ENCODE assay signal across 16 cellular contexts in the genomic region with DNA sequence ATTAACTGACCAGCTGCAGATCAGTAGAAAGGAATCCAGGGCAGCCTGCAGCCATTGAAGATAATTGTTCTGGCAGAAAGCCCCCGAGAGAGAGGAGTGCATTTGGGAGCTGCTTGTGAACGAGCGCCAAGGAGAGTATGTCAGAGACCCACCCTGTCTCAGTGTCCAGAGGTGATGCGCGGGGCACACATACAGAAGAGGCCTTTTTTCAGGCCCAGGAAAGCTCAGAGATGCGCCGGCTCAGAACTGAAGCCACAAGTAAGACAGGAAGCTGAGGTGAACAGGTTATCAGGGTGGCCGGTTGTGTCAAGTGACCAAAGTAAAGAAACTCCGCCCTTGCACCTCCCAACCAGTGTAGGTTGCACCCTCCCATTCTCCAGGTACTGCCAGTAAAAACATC. TPM values are rescaled to one million over a fixed set of nuclear protein-coding genes. Genes with fewer than 3 reads are reported as not detected.
DNase-seq lines count a peak whose midpoint lies in the region; ATAC-seq, FAIRE-seq and TF ChIP-seq lines count a peak whose summit lies in the region.
"Had no signal": no experiment of that assay in that cellular context is flagged by ENCODE, and none has a peak within 500 bp of the region (broad histone marks: within the 10 kb centered on the region; RNA-seq: fewer than 3 reads in every experiment).

No MANE protein-coding gene starts in this region.

- TF ChIP-seq CTCF in brain (conservative IDR thresholded peaks at IDR 0.05) (no peak), upper lobe of right lung (IDR thresholded peaks at IDR 0.05) (no peak), pancreas (IDR thresholded peaks at IDR 0.05) (no peak), SK-N-SH (IDR thresholded peaks at IDR 0.05) (no peak)

- no peak for DNase-seq in activated CD8-positive, alpha-beta memory T cell treated with anti-CD3 and anti-CD28 coated beads, Interleukin-2, amount 10 ng/mL, durations not matched to agents 7 days and 5 days
- no peak for DNase-seq in activated CD8-positive, alpha-beta memory T cell treated with anti-CD3 and anti-CD28 coated beads, Interleukin-2, amount 50 U/mL, for 4 hours
- no peak for DNase-seq in left colon
- DNase-seq in upper lobe of right lung, result no peak
- DNase-seq in pancreas, result no peak
- no peak for DNase-seq in HuH-7 (ENCODE audit: low spot score)
- DNase-seq in SK-N-SH, result no peak
- DNase-seq: ACHN; activated B cell treated with CpG ODN at 0.5 μM for 24 hours; activated T-cell treated with anti-CD3 and anti-CD28 coated beads, Interleukin-2, amount 50 U/mL, for 4 hours; NCI-H524; small intestine had no signal

- H4K20me1 ChIP-seq in SK-N-SH (ENCODE audit: insufficient read depth), result no peaks in the 10 kb centered on the region

- no peak overlapping the region for H3K9ac ChIP-seq in SK-N-SH

- H2AFZ ChIP-seq in SK-N-SH (ENCODE audit: low read depth), result no peak overlapping the region

- intact Hi-C loops in left colon (cut with DNase I, micrococcal nuclease) (no loop called here), upper lobe of right lung (cut with DNase I) (no loop called here), pancreas (cut with DNase I) (no loop called here)

- no peak overlapping the region for H3K4me3 Mint-ChIP-seq in activated CD8-positive, alpha-beta memory T cell treated with anti-CD3 and anti-CD28 coated beads, Interleukin-2, amount 10 ng/mL, durations not matched to agents 7 days and 5 days
- H3K4me3 Mint-ChIP-seq in brain, result peak overlapping the region in 1 of 5 experiments; percentile 37
- H3K4me3 Mint-ChIP-seq: activated B cell treated with CpG ODN at 0.5 μM for 24 hours; activated T-cell treated with anti-CD3 and anti-CD28 coated beads, Interleukin-2, amount 50 U/mL, for 4 hours had no signal

- H3K36me3 ChIP-seq in upper lobe of right lung, result no peaks in the 10 kb centered on the region
- no peaks in the 10 kb centered on the region for H3K36me3 ChIP-seq in pancreas
- H3K36me3 ChIP-seq in SK-N-SH (replicated peaks in 1 of 2; ENCODE audit: control insufficient read depth in 1 of 2, insufficient read depth in 2 of 2, low read length in 1 of 2), result no peaks in the 10 kb centered on the region
- H3K36me3 ChIP-seq: ascending aorta had no signal

- H3K27ac Mint-ChIP-seq in activated CD8-positive, alpha-beta memory T cell treated with anti-CD3 and anti-CD28 coated beads, Interleukin-2, amount 10 ng/mL, durations not matched to agents 7 days and 5 days, result peak overlapping the region; percentile 28
- peak overlapping the region in 4 of 5 experiments; percentile 59 to 90 (median 78) for H3K27ac Mint-ChIP-seq in brain
- H3K27ac Mint-ChIP-seq: activated B cell treated with CpG ODN at 0.5 μM for 24 hours had no signal

- no peak overlapping the region for H3K4me3 ChIP-seq in upper lobe of right lung
- H3K4me3 ChIP-seq in pancreas, result no peak overlapping the region
- no peak overlapping the region for H3K4me3 ChIP-seq in SK-N-SH (ENCODE audit: low read depth in 2 of 2, low read length in 1 of 2)
- H3K4me3 ChIP-seq: ascending aorta had no signal

- H3F3A ChIP-seq in SK-N-SH (replicated peaks; ENCODE audit: insufficient read depth), result peaks cover 4% of the 10 kb centered on the region

- no peaks in the 10 kb centered on the region for H3K27me3 ChIP-seq in upper lobe of right lung
- no peaks in the 10 kb centered on the region for H3K27me3 ChIP-seq in pancreas
- H3K27me3 ChIP-seq in SK-N-SH (ENCODE audit: insufficient read depth), result no peaks in the 10 kb centered on the region
- H3K27me3 ChIP-seq: ascending aorta had no signal

- H3K9me3 ChIP-seq in upper lobe of right lung (no peaks in the 10 kb centered on the region), pancreas (no peaks in the 10 kb centered on the region), SK-N-SH (no peaks in the 10 kb centered on the region)
- H3K9me3 ChIP-seq: ascending aorta had no signal

- peaks cover 41% of the 10 kb centered on the region for H3K4me1 Mint-ChIP-seq in activated CD8-positive, alpha-beta memory T cell treated with anti-CD3 and anti-CD28 coated beads, Interleukin-2, amount 10 ng/mL, durations not matched to agents 7 days and 5 days
- peaks cover 58% of the 10 kb centered on the region for H3K4me1 Mint-ChIP-seq in brain

- H3K27ac ChIP-seq in upper lobe of right lung (peak overlapping the region; percentile 48), pancreas (no peak overlapping the region), SK-N-SH (ENCODE audit: low read depth in 2 of 2, low read length in 1 of 2) (no peak overlapping the region)
- H3K27ac ChIP-seq: HL-60 had no signal

- POLR2A ChIA-PET in SK-N-SH (lab: Yijun Ruan, JAX), result interaction anchor here (0.5 kb wide), 1 partner anchor 351 kb away, joined by 3 read pairs; no protein-coding TSS in a partner anchor

- WGBS in pancreas, 2 donors, result 83 to 86% methylated on average over 9 of the region's 9 CpGs
- 82% methylated on average over 8 of the region's 9 CpGs for WGBS in SK-N-SH (ENCODE audit: low lambda C conversion rate)

- no peak for TF ChIP-seq EP300 in SK-N-SH (IDR thresholded peaks at IDR 0.05; ENCODE audit: borderline replicate concordance in 1 of 2, low read depth in 1 of 2, low read length in 1 of 2)

- peaks cover 6% of the 10 kb centered on the region for H3K36me3 Mint-ChIP-seq in activated CD8-positive, alpha-beta memory T cell treated with anti-CD3 and anti-CD28 coated beads, Interleukin-2, amount 10 ng/mL, durations not matched to agents 7 days and 5 days
- H3K36me3 Mint-ChIP-seq in brain, result no peaks in the 10 kb centered on the region

- CTCF ChIA-PET in activated CD8-positive, alpha-beta memory T cell treated with anti-CD3 and anti-CD28 coated beads, Interleukin-2, amount 10 ng/mL, durations not matched to agents 7 days and 5 days (lab: Charles Lee), result interaction anchor here (1.2 to 2.0 kb wide), 2 partner anchors 10 to 57 kb away, joined by 3 to 5 read pairs; no protein-coding TSS in a partner anchor
- CTCF ChIA-PET in SK-N-SH (lab: Yijun Ruan, JAX), result no interaction called here

- peaks cover 6% of the 10 kb centered on the region for H3K27me3 Mint-ChIP-seq in activated CD8-positive, alpha-beta memory T cell treated with anti-CD3 and anti-CD28 coated beads, Interleukin-2, amount 10 ng/mL, durations not matched to agents 7 days and 5 days
- peaks cover 7% of the 10 kb centered on the region for H3K27me3 Mint-ChIP-seq in brain
- H3K27me3 Mint-ChIP-seq: activated B cell treated with CpG ODN at 0.5 μM for 24 hours had no signal

- no peaks in the 10 kb centered on the region for H3K79me2 ChIP-seq in SK-N-SH (ENCODE audit: insufficient read depth)

- H3K4me1 ChIP-seq in upper lobe of right lung (peaks cover 40% of the 10 kb centered on the region), pancreas (peaks cover 0 to 8% (median 3%) of the 10 kb centered on the region in 3 donors), SK-N-SH (ENCODE audit: control insufficient read depth in 1 of 2, insufficient read depth in 2 of 2, low read depth in 1 of 2, low read length in 1 of 2) (peaks cover 7 to 28% of the 10 kb centered on the region in 2 experiments; a peak in 2 of 4 replicates)

- H3K9me2 ChIP-seq in SK-N-SH, result no peaks in the 10 kb centered on the region

- H3K9me3 Mint-ChIP-seq in activated CD8-positive, alpha-beta memory T cell treated with anti-CD3 and anti-CD28 coated beads, Interleukin-2, amount 10 ng/mL, durations not matched to agents 7 days and 5 days (ENCODE audit: low read depth), result no peaks in the 10 kb centered on the region
- no peaks in the 10 kb centered on the region for H3K9me3 Mint-ChIP-seq in brain
- H3K9me3 Mint-ChIP-seq: activated B cell treated with CpG ODN at 0.5 μM for 24 hours; activated T-cell treated with anti-CD3 and anti-CD28 coated beads, Interleukin-2, amount 50 U/mL, for 4 hours had no signal

- H3K4me2 ChIP-seq in SK-N-SH, result no peak overlapping the region

- FAIRE-seq in pancreas (lab: Jason Lieb, UNC), result no peak
- FAIRE-seq: GM18507, small intestine had no signal

- no peak for TF ChIP-seq RAD21 in SK-N-SH (IDR thresholded peaks at IDR 0.05; ENCODE audit: low read length)

- ATAC-seq in activated CD8-positive, alpha-beta memory T cell treated with anti-CD3 and anti-CD28 coated beads, Interleukin-2, amount 10 ng/mL, durations not matched to agents 7 days and 5 days, result no peak
- ATAC-seq in left colon, result peak; percentile 30
- peak; percentile 46 for ATAC-seq in upper lobe of right lung
- ATAC-seq in pancreas, result no peak
- ATAC-seq: activated T-cell treated with anti-CD3 and anti-CD28 coated beads, Interleukin-2, amount 50 U/mL, for 4 hours had no signal

TF ChIP-seq in SK-N-SH, 30 proteins besides CTCF, POLR2A, EP300 and RAD21 (continues in another document):
- TF ChIP-seq FOSL2 (IDR thresholded peaks at IDR 0.05; ENCODE audit: borderline replicate concordance, low read depth), result no peak
- no peak for TF ChIP-seq SIN3A (IDR thresholded peaks at IDR 0.05; ENCODE audit: borderline replicate concordance, low read depth, low read length)
- no peak for TF ChIP-seq JUND (IDR thresholded peaks at IDR 0.05)
- no peak for TF ChIP-seq MEF2A (IDR thresholded peaks at IDR 0.05; ENCODE audit: borderline replicate concordance, low read depth)
- no peak for TF ChIP-seq NFIC (IDR thresholded peaks at IDR 0.05; ENCODE audit: borderline replicate concordance)
- no peak for TF ChIP-seq RXRA (IDR thresholded peaks at IDR 0.05; ENCODE audit: borderline replicate concordance, low read depth)

RNA-seq across cellular contexts. Expression of a gene that starts 59.8 kb away (rescaled TPM):
- 10 to 100 TPM; 38.5 to 75.6 TPM for total RNA-seq in activated CD8-positive, alpha-beta memory T cell treated with anti-CD3 and anti-CD28 coated beads, Interleukin-2, amount 10 ng/mL, durations not matched to agents 7 days and 5 days
- polyA plus RNA-seq in brain (ENCODE audit: insufficient read depth, low read depth, low replicate concordance), result 13.9 TPM
- total RNA-seq in left colon, result 10 to 100 TPM in 1 of 2 donors, 1 to 10 TPM in 1; 9.8 to 17.4 TPM
- total RNA-seq in upper lobe of right lung, result 234 TPM
- total RNA-seq in pancreas, result 10 to 100 TPM; 19.7 to 36.6 (median 22.2) TPM
- 10 to 100 TPM in 1 of 2 donors, 1 to 10 TPM in 1; 9.6 to 11.3 TPM for polyA plus RNA-seq in pancreas
- polyA plus RNA-seq in SK-N-SH (2012; rRNA removed), result 27.7 and 29.1 TPM in 2 replicates
- 27.1 and 30.0 TPM in 2 replicates for polyA plus RNA-seq in SK-N-SH (2012; cell fraction: cytosol; rRNA removed)
- 33.3 and 48.2 TPM in 2 replicates for polyA plus RNA-seq in SK-N-SH (2012; cell fraction: nucleus; rRNA removed)

Comparison
In these comparisons a context has a peak if more than half of its experiments do, and no peak if none do; other contexts are left out.
1. ATAC-seq: peak in left colon (single experiment) and upper lobe of right lung (single experiment); none in activated CD8-positive, alpha-beta memory T cell treated with anti-CD3 and anti-CD28 coated beads, Interleukin-2, amount 10 ng/mL, durations not matched to agents 7 days and 5 days (single experiment) and pancreas (0 of 4).